21 cellular contexts compared by ENCODE assay signal in the genomic region with DNA sequence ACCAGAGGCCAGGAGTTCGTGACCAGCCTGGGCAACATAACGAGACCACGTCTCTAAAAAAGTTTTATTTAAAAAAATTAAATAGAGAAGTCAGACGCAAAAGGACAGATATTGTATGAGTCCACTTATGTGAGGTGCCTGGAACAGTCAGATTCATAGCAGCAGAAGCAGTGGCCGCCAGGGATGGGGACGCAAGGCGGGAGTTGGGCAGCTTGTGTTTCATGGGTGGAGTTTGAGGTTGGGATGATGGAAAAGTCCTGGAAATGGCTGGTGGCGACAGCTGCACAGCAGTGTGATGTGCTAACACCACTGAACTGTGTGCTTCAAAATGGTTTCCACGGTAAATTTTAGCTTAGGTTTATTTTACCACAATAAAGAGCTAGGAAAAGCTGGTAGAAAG.
"Had no signal": no experiment of that assay in that cellular context is flagged by ENCODE, and none has a peak within 500 bp of the region (broad histone marks: within the 10 kb centered on the region; RNA-seq: fewer than 3 reads in every experiment).

No MANE protein-coding gene starts in this region.

- H3K9me3 ChIP-seq: thoracic aorta had no signal

- ATAC-seq: activated CD4-positive, alpha-beta T cell treated with anti-CD3 and anti-CD28 coated beads for 36 hours; foreskin keratinocyte; sciatic nerve had no signal

- H3K4me1 ChIP-seq: foreskin keratinocyte, left ventricle myocardium inferior had no signal

- H3K4me3 Mint-ChIP-seq: activated CD4-positive, alpha-beta T cell treated with anti-CD3 and anti-CD28 coated beads for 36 hours; activated naive CD4-positive, alpha-beta T cell treated with anti-CD3 and anti-CD28 coated beads, Interleukin-2, amount 10 ng/mL, durations not matched to agents 7 days and 5 days; activated T-cell treated with anti-CD3 and anti-CD28 coated beads, Interleukin-2, amount 50 U/mL, for 24 hours; dendritic cell treated with granulocyte-macrophage colony-stimulating factor and Interleukin-4, amounts not matched to agents 40 ng/mL and 50 ng/mL, for 4 days had no signal

- DNase-seq: activated CD4-positive, alpha-beta T cell treated with anti-CD3 and anti-CD28 coated beads for 36 hours; activated CD4-positive, alpha-beta T cell treated with anti-CD3 and anti-CD28 coated beads, Interleukin-2, amount 50 U/mL, for 4 hours; activated CD8-positive, alpha-beta memory T cell treated with anti-CD3 and anti-CD28 coated beads for 24 hours; activated CD8-positive, alpha-beta memory T cell treated with anti-CD3 and anti-CD28 coated beads, Interleukin-2, amount 50 U/mL, for 4 hours; activated naive CD4-positive, alpha-beta T cell treated with anti-CD3 and anti-CD28 coated beads, Interleukin-2, amount 10 ng/mL, durations not matched to agents 7 days and 5 days; activated T-cell treated with anti-CD3 and anti-CD28 coated beads, Interleukin-2, amount 50 U/mL, for 24 hours; effector CD4-positive, alpha-beta T cell; foreskin keratinocyte; kidney glomerular epithelial cell; left ventricle myocardium inferior; mammary epithelial cell; midbrain; occipital lobe; stimulated activated CD4-positive, alpha-beta T cell treated with anti-CD3 and anti-CD28 coated beads, Interleukin-4, amount 100 ng/mL, for 1 hour; stimulated activated naive CD4-positive, alpha-beta T cell; T-helper 1 cell; T-helper 9 cell had no signal

- H3K9me3 Mint-ChIP-seq: activated naive CD4-positive, alpha-beta T cell treated with anti-CD3 and anti-CD28 coated beads, Interleukin-2, amount 10 ng/mL, durations not matched to agents 7 days and 5 days; activated T-helper 2 cell treated with anti-CD3 and anti-CD28 coated beads, Interferon-gamma antibody, Interleukin-2, Interleukin-4, amounts not matched to agents 10 μg/mL and 5 μg/mL and 100 μg/mL, durations not matched to agents 14 hours and 24 hours and 36 hours; dendritic cell treated with granulocyte-macrophage colony-stimulating factor and Interleukin-4, amounts not matched to agents 40 ng/mL and 50 ng/mL, for 4 days had no signal

- H3K4me3 ChIP-seq: left ventricle myocardium inferior, thoracic aorta had no signal

- H3K36me3 ChIP-seq: left ventricle myocardium inferior, thoracic aorta had no signal

- H3K4me1 Mint-ChIP-seq: activated CD4-positive, alpha-beta T cell treated with anti-CD3 and anti-CD28 coated beads for 36 hours; activated naive CD4-positive, alpha-beta T cell treated with anti-CD3 and anti-CD28 coated beads, Interleukin-2, amount 10 ng/mL, durations not matched to agents 7 days and 5 days had no signal

- H3K27ac ChIP-seq: foreskin keratinocyte, left ventricle myocardium inferior, thoracic aorta had no signal

- H3K36me3 Mint-ChIP-seq: activated naive CD4-positive, alpha-beta T cell treated with anti-CD3 and anti-CD28 coated beads, Interleukin-2, amount 10 ng/mL, durations not matched to agents 7 days and 5 days had no signal

- H3K27ac Mint-ChIP-seq: activated CD4-positive, alpha-beta T cell treated with anti-CD3 and anti-CD28 coated beads for 36 hours; activated naive CD4-positive, alpha-beta T cell treated with anti-CD3 and anti-CD28 coated beads, Interleukin-2, amount 10 ng/mL, durations not matched to agents 7 days and 5 days; activated T-cell treated with anti-CD3 and anti-CD28 coated beads, Interleukin-2, amount 50 U/mL, for 24 hours; activated T-helper 2 cell treated with anti-CD3 and anti-CD28 coated beads, Interferon-gamma antibody, Interleukin-2, Interleukin-4, amounts not matched to agents 10 μg/mL and 5 μg/mL and 100 μg/mL, durations not matched to agents 14 hours and 24 hours and 36 hours; dendritic cell treated with granulocyte-macrophage colony-stimulating factor and Interleukin-4, amounts not matched to agents 40 ng/mL and 50 ng/mL, for 4 days had no signal
